Comparison of ENCODE assay signal across 16 cellular contexts in the genomic region with DNA sequence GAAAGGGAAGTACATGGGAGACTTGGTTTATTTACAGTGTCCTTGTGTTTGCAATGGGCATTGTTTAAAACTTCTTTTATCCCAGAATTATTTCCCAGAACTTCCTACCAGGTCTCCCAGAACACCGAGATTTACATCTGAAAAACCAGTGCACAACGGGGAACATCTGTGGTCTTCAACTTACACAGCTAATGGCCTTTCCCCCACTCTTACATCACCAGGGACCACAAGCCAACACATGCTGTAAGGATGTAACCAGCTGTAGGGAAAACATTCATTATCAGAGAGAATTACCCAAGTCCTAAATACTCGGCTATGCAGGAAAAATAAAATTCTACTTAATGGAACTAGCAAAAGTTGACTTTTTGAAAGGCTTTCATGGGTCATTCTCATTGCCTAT.
DNase-seq lines count a peak whose midpoint lies in the region; ATAC-seq and TF ChIP-seq lines count a peak whose summit lies in the region.
"Had no signal": no experiment of that assay in that cellular context is flagged by ENCODE, and none has a peak within 500 bp of the region (broad histone marks: within the 10 kb centered on the region; RNA-seq: fewer than 3 reads in every experiment).

No MANE protein-coding gene starts in this region.

- H3K4me3 ChIP-seq in choroid plexus epithelial cell (ENCODE audit: low read depth, low read length) (no peak overlapping the region), heart left ventricle (no peak overlapping the region)
- H3K4me3 ChIP-seq: thoracic aorta had no signal

- no peaks in the 10 kb centered on the region for H3K36me3 ChIP-seq in heart left ventricle
- H3K36me3 ChIP-seq: thoracic aorta, WERI-Rb-1 had no signal

- H3K27me3 ChIP-seq in heart left ventricle: no peaks in the 10 kb centered on the region

- WGBS in heart left ventricle, 4 donors: 33 to 62% (median 41%) methylated on average over 3 of the region's 3 CpGs

- TF ChIP-seq POLR2A in heart left ventricle (IDR thresholded peaks at IDR 0.05): no peak

- intact Hi-C loops in heart left ventricle (cut with DNase I): loop anchor here in 2 of 10 donors (5.0 to 10.0 kb wide), 2 partner anchors 78 to 260 kb away; no protein-coding TSS in a partner anchor

- ATAC-seq in heart left ventricle (peak; percentile 26 to 85 (median 50)), GM18909 (IDR thresholded peaks at IDR 0.05; ENCODE audit: poor library complexity, unreplicated experiment) (no peak)

- no peak for TF ChIP-seq CTCF in choroid plexus epithelial cell (conservative IDR thresholded peaks at IDR 0.05; ENCODE audit: low read depth, low read length)
- TF ChIP-seq CTCF in heart left ventricle (IDR thresholded peaks at IDR 0.05): no peak

- peaks cover 0 to 44% (median 16%) of the 10 kb centered on the region in 12 donors for H3K4me1 ChIP-seq in heart left ventricle

- in situ Hi-C loops in G401 (cut with HindIII; ENCODE audit: low sequenced_read_pairs): no loop called here

- no peaks in the 10 kb centered on the region for H3K9me3 ChIP-seq in heart left ventricle
- H3K9me3 ChIP-seq: thoracic aorta had no signal

- peak overlapping the region in 6 of 12 donors; percentile 6 to 53 (median 34) for H3K27ac ChIP-seq in heart left ventricle
- H3K27ac ChIP-seq: thoracic aorta, WERI-Rb-1 had no signal

- DNase-seq in HCEC 1CT: peak; percentile 34
- peak; percentile 82 for DNase-seq in choroid plexus epithelial cell (ENCODE audit: low read depth)
- peak in 2 of 5 donors; percentile 23 to 27 for DNase-seq in heart left ventricle
- peak; percentile 30 for DNase-seq in stromal cell of bone marrow (ENCODE audit: low read depth)
- no peak for DNase-seq in G401 (ENCODE audit: low spot score)
- DNase-seq in stimulated activated CD4-positive, alpha-beta T cell treated with anti-CD3 and anti-CD28 coated beads, Interleukin-4, amount 100 ng/mL, for 4 hours: no peak
- DNase-seq: activated CD4-positive, alpha-beta memory T cell treated with anti-CD3 and anti-CD28 coated beads for 36 hours; activated T-cell treated with anti-CD3 and anti-CD28 coated beads for 4 hours; EL; NCI-H146; NCI-H82; OCI-M1; retina; WERI-Rb-1 had no signal

Comparison
In these comparisons a context has a peak if more than half of its experiments do, and no peak if none do; other contexts are left out.
1. DNase-seq: peak in HCEC 1CT (single experiment), choroid plexus epithelial cell (single experiment) and stromal cell of bone marrow (single experiment); none in G401 (single experiment) and stimulated activated CD4-positive, alpha-beta T cell treated with anti-CD3 and anti-CD28 coated beads, Interleukin-4, amount 100 ng/mL, for 4 hours (0 of 2).